In genomic region chr16:10965440-10966039, GRCh38 we compare ENCODE assay signal across 12 cellular contexts. TPM values are rescaled to one million over a fixed set of nuclear protein-coding genes. Genes with fewer than 3 reads are reported as not detected.
DNase-seq lines count a peak whose midpoint lies in the region; ATAC-seq, FAIRE-seq and TF ChIP-seq lines count a peak whose summit lies in the region.
"Had no signal": no experiment of that assay in that cellular context is flagged by ENCODE, and none has a peak within 500 bp of the region (broad histone marks: within the 10 kb centered on the region; RNA-seq: fewer than 3 reads in every experiment).

No MANE protein-coding gene starts in this region.

- H4K20me1 ChIP-seq in HepG2 (ENCODE audit: insufficient read depth, low read length), result no peaks in the 10 kb centered on the region; the same call in 1 of the 2 replicates

- peak overlapping the region; percentile 31 to 88 (median 68) for H3K4me3 Mint-ChIP-seq in IgD-negative memory B cell
- peak overlapping the region; percentile 67 for H3K4me3 Mint-ChIP-seq in stimulated activated effector memory CD8-positive, alpha-beta T cell treated with anti-CD3 and anti-CD28 coated beads, Interleukin-12 subunit alpha, Interleukin-12 subunit beta, amount 100 ng/mL, for 72 hours
- H3K4me3 Mint-ChIP-seq: CD14-positive monocyte had no signal

- DNase-seq in HepG2 (ENCODE audit: low spot score) (no peak), epidermal melanocyte (ENCODE audit: insufficient read length, low spot score) (no peak), cerebellar nuclear complex (lab: John Stamatoyannopoulos, UW) (no peak), mesenteric fat pad (ENCODE audit: low spot score) (no peak)
- peak; percentile 27 to 80 for DNase-seq in stimulated activated effector memory CD8-positive, alpha-beta T cell treated with anti-CD3 and anti-CD28 coated beads, Interleukin-12 subunit alpha, Interleukin-12 subunit beta, amount 100 ng/mL, for 72 hours (ENCODE audit: low spot score in 2 of 2)

- H2AFZ ChIP-seq in HepG2 (ENCODE audit: low read length), result no peak overlapping the region

- peaks cover 27 to 31% (median 28%) of the 10 kb centered on the region in 3 donors for H3K4me1 Mint-ChIP-seq in IgD-negative memory B cell
- H3K4me1 Mint-ChIP-seq in stimulated activated effector memory CD8-positive, alpha-beta T cell treated with anti-CD3 and anti-CD28 coated beads, Interleukin-12 subunit alpha, Interleukin-12 subunit beta, amount 100 ng/mL, for 72 hours, result peaks cover 55% of the 10 kb centered on the region

- TF ChIP-seq RAD21 in liver (IDR thresholded peaks at IDR 0.05) (no peak), HepG2 (CRISPR knock-in tag; IDR thresholded peaks at IDR 0.05) (no peak)

- peak overlapping the region; percentile 84 to 100 (median 94) for H3K27ac Mint-ChIP-seq in IgD-negative memory B cell
- H3K27ac Mint-ChIP-seq in stimulated activated effector memory CD8-positive, alpha-beta T cell treated with anti-CD3 and anti-CD28 coated beads, Interleukin-12 subunit alpha, Interleukin-12 subunit beta, amount 100 ng/mL, for 72 hours, result peak overlapping the region; percentile 94

- intact Hi-C loops in HepG2 (cut with micrococcal nuclease; ENCODE audit: unreplicated experiment), result loop anchor here (2.0 kb wide), 1 partner anchor 431 kb away; no protein-coding TSS in a partner anchor

- CTCF ChIA-PET in HepG2 (lab: Yijun Ruan, JAX; ENCODE audit: low intra/inter-chr PET ratio, low total read pairs), result interaction anchor here (2.0 to 2.3 kb wide), 2 partner anchors 290 to 391 kb away, joined by 15 to 16 read pairs; partner anchors contain the start of gene SOCS1
- CTCF ChIA-PET in HEK293 (lab: Yijun Ruan, JAX), result interaction anchor here (0.6 to 8.2 kb wide), 13 partner anchors 11 to 682 kb away, joined by 3 to 72 read pairs (median 4); partner anchors contain the start of gene SOCS1

- TF ChIP-seq CTCF in liver (IDR thresholded peaks at IDR 0.05; ENCODE audit: low read depth, low read length, missing input control) (no peak), HepG2 (CRISPR knock-in tag; IDR thresholded peaks at IDR 0.05) (no peak), HEK293 (tag by site-specific recombination; IDR thresholded peaks at IDR 0.05) (no peak)

- H3K27ac ChIP-seq in liver (ENCODE audit: low read depth in 1 of 2, low read length in 2 of 2) (no peak overlapping the region), HepG2 (ENCODE audit: extremely low read length, insufficient read depth, low read length) (no peak overlapping the region), HEK293 (ENCODE audit: extremely low read depth, low read depth, low read length) (no peak overlapping the region)
- H3K27ac ChIP-seq: SK-N-MC, skin epidermis had no signal

- H3K4me2 ChIP-seq in HepG2 (ENCODE audit: low read depth, low read length), result no peak overlapping the region

- H3K4me1 ChIP-seq in liver (ENCODE audit: control insufficient read depth in 4 of 4, insufficient read depth in 4 of 4, low read length in 3 of 4), result peaks cover 0 to 14% (median 10%) of the 10 kb centered on the region in 4 donors
- peaks cover 14% of the 10 kb centered on the region for H3K4me1 ChIP-seq in HepG2 (ENCODE audit: insufficient read depth, low read length)
- H3K4me1 ChIP-seq in HEK293 (ENCODE audit: control insufficient read depth, insufficient read depth, low read length), result no peaks in the 10 kb centered on the region

- ATAC-seq in HepG2, result no peak
- peak; percentile 69 for ATAC-seq in stimulated activated effector memory CD8-positive, alpha-beta T cell treated with anti-CD3 and anti-CD28 coated beads, Interleukin-12 subunit alpha, Interleukin-12 subunit beta, amount 100 ng/mL, for 72 hours

- H3K4me3 ChIP-seq in liver (ENCODE audit: low read depth in 1 of 3, low read length in 3 of 3) (no peak overlapping the region), HepG2 (replicated peaks in 1 of 3; ENCODE audit: insufficient read depth in 1 of 3, low read depth in 2 of 3, low read length in 3 of 3) (no peak overlapping the region), HEK293 (ENCODE audit: low read depth, low read length) (no peak overlapping the region)
- H3K4me3 ChIP-seq: SK-N-MC, skin epidermis had no signal

- no peak for TF ChIP-seq POLR2A in HepG2 (IDR thresholded peaks at IDR 0.05; ENCODE audit: insufficient read depth in 1 of 2, low read depth in 2 of 2, low read length in 2 of 2)

- H3K9ac ChIP-seq in liver (ENCODE audit: low read depth in 1 of 2, low read length in 2 of 2) (no peak overlapping the region), HepG2 (ENCODE audit: insufficient read depth, low read depth, low read length) (no peak overlapping the region)

- POLR2A ChIA-PET in HepG2 (lab: Yijun Ruan, JAX) (no interaction called here), HEK293 (lab: Yijun Ruan, JAX) (interaction anchor here (3.1 kb wide), 1 partner anchor 290 kb away, joined by 13 read pairs; the partner anchor contains the start of gene SOCS1)

- FAIRE-seq in HepG2 (lab: Jason Lieb, UNC), result no peak
- FAIRE-seq: bronchial epithelial cell had no signal

- no peaks in the 10 kb centered on the region for H3K79me2 ChIP-seq in HepG2 (ENCODE audit: insufficient read depth, low read length)

- in situ Hi-C loops in HepG2 (cut with HindIII; ENCODE audit: extremely low pct_ligation_motif_present, low pct_unique_long_range_greater_than_20kb), result loop anchor here (5.0 to 10.0 kb wide), 2 partner anchors 292 to 399 kb away; partner anchors contain the start of gene SOCS1

- BruUV-seq in HepG2 (replicated peaks; lab: Mats Ljungman, UMichigan), result no TSS peak

- H3K27me3 Mint-ChIP-seq in IgD-negative memory B cell, result no peaks in the 10 kb centered on the region

- no peak for TF ChIP-seq EP300 in HepG2 (IDR thresholded peaks at IDR 0.05; ENCODE audit: low read depth in 2 of 2, low read length in 2 of 2)
- TF ChIP-seq EP300 in HepG2 (CRISPR knock-in tag; IDR thresholded peaks at IDR 0.05; ENCODE audit: borderline replicate concordance), result no peak

- 47% methylated on average over 6 of the region's 6 CpGs for WGBS in liver
- 91% methylated on average over 6 of the region's 6 CpGs for WGBS in HepG2 (ENCODE audit: low lambda C conversion rate)

- peaks cover 0 to 21% (median 13%) of the 10 kb centered on the region in 4 donors for H3K36me3 ChIP-seq in liver (ENCODE audit: control insufficient read depth in 4 of 4, insufficient read depth in 3 of 4, low read depth in 1 of 4, low read length in 3 of 4)
- H3K36me3 ChIP-seq in HepG2 (replicated peaks in 1 of 2; ENCODE audit: control insufficient read depth in 1 of 2, insufficient read depth in 2 of 2, low read length in 2 of 2), result peaks cover 12 to 24% of the 10 kb centered on the region in 2 experiments
- H3K36me3 ChIP-seq in HEK293 (ENCODE audit: control insufficient read depth in 2 of 2, insufficient read depth in 1 of 2, low read length in 2 of 2), result peaks cover 2 to 63% of the 10 kb centered on the region in 2 experiments; a peak in 2 of 3 replicates

- no peaks in the 10 kb centered on the region for H3K27me3 ChIP-seq in liver (ENCODE audit: control insufficient read depth in 4 of 4, insufficient read depth in 4 of 4, low read length in 3 of 4)
- H3K27me3 ChIP-seq in HepG2 (ENCODE audit: control insufficient read depth in 1 of 2, insufficient read depth in 2 of 2, low read length in 2 of 2), result no peaks in the 10 kb centered on the region

- H3K36me3 Mint-ChIP-seq in IgD-negative memory B cell, result peaks cover 12% of the 10 kb centered on the region
- peaks cover 38% of the 10 kb centered on the region for H3K36me3 Mint-ChIP-seq in stimulated activated effector memory CD8-positive, alpha-beta T cell treated with anti-CD3 and anti-CD28 coated beads, Interleukin-12 subunit alpha, Interleukin-12 subunit beta, amount 100 ng/mL, for 72 hours

- no peaks in the 10 kb centered on the region for H3K9me3 Mint-ChIP-seq in IgD-negative memory B cell
- peaks cover 6% of the 10 kb centered on the region for H3K9me3 Mint-ChIP-seq in stimulated activated effector memory CD8-positive, alpha-beta T cell treated with anti-CD3 and anti-CD28 coated beads, Interleukin-12 subunit alpha, Interleukin-12 subunit beta, amount 100 ng/mL, for 72 hours

- no peaks in the 10 kb centered on the region for H3K9me3 ChIP-seq in liver (ENCODE audit: control insufficient read depth in 4 of 4, low read length in 3 of 4)
- no peaks in the 10 kb centered on the region for H3K9me3 ChIP-seq in HepG2 (ENCODE audit: low read length)
- no peaks in the 10 kb centered on the region for H3K9me3 ChIP-seq in HEK293 (ENCODE audit: control insufficient read depth, insufficient read depth, low read depth, low read length)

RNA-seq across cellular contexts. Expression of gene CLEC16A, which starts 21.2 kb away (rescaled TPM):
- 10 to 100 TPM; 22.6 to 23.0 TPM for total RNA-seq in liver
- polyA plus RNA-seq in liver, result 10 to 100 TPM in 1 of 2 donors, 1 to 10 TPM in 1; 9.7 to 12.3 TPM
- 10.3 and 13.6 TPM in 2 replicates for total RNA-seq in HepG2 (2016; rRNA removed; fragmentation: Illumina TruSeq; extraction: Trizol)
- total RNA-seq in HepG2 (2016; cell fraction: cytosol; rRNA removed; fragmentation: Illumina TruSeq; extraction: Trizol; ENCODE audit: low read depth), result 35.7 and 39.7 TPM in 2 replicates
- 10.6 and 12.8 TPM in 2 replicates for total RNA-seq in HepG2 (2016; cell fraction: insoluble cytoplasmic fraction; rRNA removed; fragmentation: Illumina TruSeq; extraction: Trizol)
- total RNA-seq in HepG2 (2016; cell fraction: membrane; rRNA removed; fragmentation: Illumina TruSeq; extraction: Trizol), result 14.4 and 15.9 TPM in 2 replicates
- total RNA-seq in HepG2 (2016; cell fraction: nucleus; rRNA removed; fragmentation: Illumina TruSeq; extraction: Trizol), result 17.5 and 18.7 TPM in 2 replicates
- polyA plus RNA-seq in HepG2 (2011; rRNA removed), result 8.5 and 9.5 TPM in 2 replicates
- polyA plus RNA-seq in HepG2 (2011; cell fraction: cytosol; rRNA removed), result 6.6 and 6.8 TPM in 2 replicates
- 17.0 and 19.5 TPM in 2 replicates for polyA plus RNA-seq in HepG2 (2011; cell fraction: nucleus; rRNA removed)
- polyA plus RNA-seq in HepG2 (2012), result 10.3 and 12.0 TPM in 2 replicates
- 1.7 and 1.9 TPM in 2 replicates for polyA plus RNA-seq in HepG2 (2016; cell fraction: cytosol; fragmentation: Illumina TruSeq; extraction: Trizol; ENCODE audit: low read depth)
- polyA plus RNA-seq in HepG2 (2016; cell fraction: insoluble cytoplasmic fraction; fragmentation: Illumina TruSeq; extraction: Trizol; ENCODE audit: low read depth), result 11.8 and 14.0 TPM in 2 replicates
- 3.4 and 4.4 TPM in 2 replicates for polyA plus RNA-seq in HepG2 (2016; cell fraction: membrane; fragmentation: Illumina TruSeq; extraction: Trizol; ENCODE audit: low read depth)
- polyA plus RNA-seq in HepG2 (2016; cell fraction: nucleus; fragmentation: Illumina TruSeq; extraction: Trizol; ENCODE audit: insufficient read depth, low read depth), result 22.7 and 25.7 TPM in 2 replicates
- 24.9 and 35.4 TPM in 2 replicates for polyA minus RNA-seq in HepG2 (2011; rRNA and poly(A)+ RNA removed; ENCODE audit: low replicate concordance)
- polyA minus RNA-seq in HepG2 (2011; cell fraction: cytosol; rRNA and poly(A)+ RNA removed), result 14.4 and 19.0 TPM in 2 replicates
- 25.8 and 32.0 TPM in 2 replicates for polyA minus RNA-seq in HepG2 (2011; cell fraction: nucleus; rRNA and poly(A)+ RNA removed)
- polyA plus RNA-seq in IgD-negative memory B cell, result 21.1 TPM
- 27.5 TPM for total RNA-seq in mesenteric fat pad

RNA-seq across cellular contexts. Expression of gene DEXI, which starts 23.3 kb away (rescaled TPM):
- total RNA-seq in liver, result 10 to 100 TPM; 13.6 to 69.9 TPM
- 10 to 100 TPM; 26.5 to 57.2 TPM for polyA plus RNA-seq in liver
- total RNA-seq in HepG2 (2016; rRNA removed; fragmentation: Illumina TruSeq; extraction: Trizol), result 57.9 and 70.4 TPM in 2 replicates
- 68.6 and 86.7 TPM in 2 replicates for total RNA-seq in HepG2 (2016; cell fraction: cytosol; rRNA removed; fragmentation: Illumina TruSeq; extraction: Trizol; ENCODE audit: low read depth)
- total RNA-seq in HepG2 (2016; cell fraction: insoluble cytoplasmic fraction; rRNA removed; fragmentation: Illumina TruSeq; extraction: Trizol), result 54.1 and 71.8 TPM in 2 replicates
- total RNA-seq in HepG2 (2016; cell fraction: membrane; rRNA removed; fragmentation: Illumina TruSeq; extraction: Trizol), result 117 and 144 TPM in 2 replicates
- total RNA-seq in HepG2 (2016; cell fraction: nucleus; rRNA removed; fragmentation: Illumina TruSeq; extraction: Trizol), result 35.4 and 46.3 TPM in 2 replicates
- 51.5 and 54.4 TPM in 2 replicates for polyA plus RNA-seq in HepG2 (2011; rRNA removed)
- polyA plus RNA-seq in HepG2 (2011; cell fraction: cytosol; rRNA removed), result 69.5 and 78.6 TPM in 2 replicates
- 40.4 and 50.2 TPM in 2 replicates for polyA plus RNA-seq in HepG2 (2011; cell fraction: nucleus; rRNA removed)
- polyA plus RNA-seq in HepG2 (2012), result 45.6 and 55.0 TPM in 2 replicates
- 70.9 and 88.4 TPM in 2 replicates for polyA plus RNA-seq in HepG2 (2016; cell fraction: cytosol; fragmentation: Illumina TruSeq; extraction: Trizol; ENCODE audit: low read depth)
- 58.1 and 70.0 TPM in 2 replicates for polyA plus RNA-seq in HepG2 (2016; cell fraction: insoluble cytoplasmic fraction; fragmentation: Illumina TruSeq; extraction: Trizol; ENCODE audit: low read depth)
- polyA plus RNA-seq in HepG2 (2016; cell fraction: membrane; fragmentation: Illumina TruSeq; extraction: Trizol; ENCODE audit: low read depth), result 120 and 124 TPM in 2 replicates
- polyA plus RNA-seq in HepG2 (2016; cell fraction: nucleus; fragmentation: Illumina TruSeq; extraction: Trizol; ENCODE audit: insufficient read depth, low read depth), result 60.2 and 65.5 TPM in 2 replicates
- polyA minus RNA-seq in HepG2 (2011; rRNA and poly(A)+ RNA removed; ENCODE audit: low replicate concordance), result 31.7 and 71.0 TPM in 2 replicates
- 34.2 and 35.1 TPM in 2 replicates for polyA minus RNA-seq in HepG2 (2011; cell fraction: cytosol; rRNA and poly(A)+ RNA removed)
- 24.7 and 27.7 TPM in 2 replicates for polyA minus RNA-seq in HepG2 (2011; cell fraction: nucleus; rRNA and poly(A)+ RNA removed)
- polyA plus RNA-seq in IgD-negative memory B cell, result 11.4 TPM
- 41.6 TPM for total RNA-seq in mesenteric fat pad

Comparison
In these comparisons a context has a peak if more than half of its experiments do, and no peak if none do; other contexts are left out.
1. DNase-seq: peak in stimulated activated effector memory CD8-positive, alpha-beta T cell treated with anti-CD3 and anti-CD28 coated beads, Interleukin-12 subunit alpha, Interleukin-12 subunit beta, amount 100 ng/mL, for 72 hours (2 of 2); none in HepG2 (single experiment), epidermal melanocyte (single experiment), cerebellar nuclear complex (0 of 2) and mesenteric fat pad (single experiment).